In genomic region chr5:177446184-177447065, GRCh38 we compare ENCODE assay signal across 8 cellular contexts. TPM values are rescaled to one million over a fixed set of nuclear protein-coding genes. Genes with fewer than 3 reads are reported as not detected.
DNase-seq lines count a peak whose midpoint lies in the region; ATAC-seq and TF ChIP-seq lines count a peak whose summit lies in the region.

Gene PRR7, plus strand, starts transcription at chr5:177446814. Its CDS starts 8,254 bp downstream, at chr5:177455068.

- H3K36me3 ChIP-seq in KOPT-K1 (ENCODE audit: insufficient read depth, low read length), result peaks cover 24% of the 10 kb centered on the region; the same call in 1 of the 2 replicates
- peaks cover 0 to 12% of the 10 kb centered on the region in 2 donors for H3K36me3 ChIP-seq in psoas muscle (ENCODE audit: insufficient read depth in 1 of 2, low read depth in 1 of 2)

- intact Hi-C loops in right cardiac atrium (cut with DNase I), result no loop called here
- intact Hi-C loops in psoas muscle (cut with DNase I), result no loop called here

- H3K27ac ChIP-seq in KOPT-K1 (ENCODE audit: low read depth, low read length, poor library complexity, severe bottlenecking) (peak within 1 kb of the TSS; percentile 53), angular gyrus (ENCODE audit: low read depth, low read length) (peak within 1 kb of the TSS; percentile 90), right cardiac atrium (ENCODE audit: low read length) (no peak within 1 kb of the TSS), psoas muscle (no peak within 1 kb of the TSS)

- ATAC-seq in GM21619 (IDR thresholded peaks at IDR 0.05; ENCODE audit: unreplicated experiment) (peak; percentile 48), right cardiac atrium (peak; percentile 65 to 66), psoas muscle (peak; percentile 60 to 84 (median 67))

- WGBS in right cardiac atrium, result under 1% methylated on average over 90 of the region's 90 CpGs
- WGBS in psoas muscle, 3 donors, result 0 to 1% (median 1%) methylated on average over 45 to 90 of the region's 90 CpGs

- in situ Hi-C loops in G401 (cut with HindIII; ENCODE audit: low sequenced_read_pairs), result loop anchor here (5.0 to 10.0 kb wide), 2 partner anchors 39 to 102 kb away; partner anchors contain the start of gene F12

- H3K9me3 ChIP-seq in KOPT-K1 (ENCODE audit: insufficient read depth, low read length, poor library complexity, severe bottlenecking) (no peaks in the 10 kb centered on the region), right cardiac atrium (ENCODE audit: control insufficient read depth, low read length) (no peaks in the 10 kb centered on the region), psoas muscle (no peaks in the 10 kb centered on the region)

- H3K27me3 ChIP-seq in right cardiac atrium (ENCODE audit: control insufficient read depth, insufficient read depth) (no peaks in the 10 kb centered on the region), psoas muscle (ENCODE audit: insufficient read depth in 3 of 3, low read length in 2 of 3) (peaks cover 0 to 34% (median 7%) of the 10 kb centered on the region in 3 donors)

- TF ChIP-seq CTCF in psoas muscle (IDR thresholded peaks at IDR 0.05), result no peak

- H3K4me1 ChIP-seq in right cardiac atrium (ENCODE audit: control insufficient read depth, insufficient read depth, low read length) (no peaks in the 10 kb centered on the region), psoas muscle (peaks cover 13% of the 10 kb centered on the region)

- H3K4me3 ChIP-seq in right cardiac atrium (ENCODE audit: low read length) (peak within 1 kb of the TSS; percentile 72), psoas muscle (peak within 1 kb of the TSS; percentile 74)

- DNase-seq in G401 (ENCODE audit: low spot score) (peak; percentile 70), T follicular helper cell (ENCODE audit: low read depth) (peak; percentile 58), right cardiac atrium (peak; percentile 63 to 91 (median 87)), psoas muscle (peak; percentile 63 to 82), NCI-H1048 (lab: John Stamatoyannopoulos, UW) (no peak)

RNA-seq across cellular contexts. Expression of gene PRR7, which starts in this region (rescaled TPM):
- 19.5 and 30.8 TPM in 2 replicates for total RNA-seq in G401 (2014; rRNA removed; shearing (Covaris generic))
- total RNA-seq in right cardiac atrium (under 1 TPM in 3 of 4 donors, not detected in 1; 0.33 to 0.45 (median 0.35) TPM), psoas muscle (1 to 10 TPM in 3 of 4 donors, under 1 TPM in 1; 0.88 to 2.6 (median 1.8) TPM)
- polyA plus RNA-seq in right cardiac atrium (0.27 TPM), psoas muscle (1 to 10 TPM in 1 of 3 donors, under 1 TPM in 2; 0.39 to 3.8 (median 0.48) TPM)

Comparison
In these comparisons a context has a peak if more than half of its experiments do, and no peak if none do; other contexts are left out.
1. Peak in DNase-seq, ATAC-seq and H3K4me3 ChIP-seq in right cardiac atrium; RNA of the gene not detected or under 1 TPM.
2. H3K27ac ChIP-seq: peak in KOPT-K1 (single experiment) and angular gyrus (single experiment); none in right cardiac atrium (single experiment) and psoas muscle (single experiment).
3. Peak in every context shown above with its lines, with median percentiles within 50 percentile points of each other: ATAC-seq.